ENCODE assay signal across 8 cellular contexts in the genomic region with DNA sequence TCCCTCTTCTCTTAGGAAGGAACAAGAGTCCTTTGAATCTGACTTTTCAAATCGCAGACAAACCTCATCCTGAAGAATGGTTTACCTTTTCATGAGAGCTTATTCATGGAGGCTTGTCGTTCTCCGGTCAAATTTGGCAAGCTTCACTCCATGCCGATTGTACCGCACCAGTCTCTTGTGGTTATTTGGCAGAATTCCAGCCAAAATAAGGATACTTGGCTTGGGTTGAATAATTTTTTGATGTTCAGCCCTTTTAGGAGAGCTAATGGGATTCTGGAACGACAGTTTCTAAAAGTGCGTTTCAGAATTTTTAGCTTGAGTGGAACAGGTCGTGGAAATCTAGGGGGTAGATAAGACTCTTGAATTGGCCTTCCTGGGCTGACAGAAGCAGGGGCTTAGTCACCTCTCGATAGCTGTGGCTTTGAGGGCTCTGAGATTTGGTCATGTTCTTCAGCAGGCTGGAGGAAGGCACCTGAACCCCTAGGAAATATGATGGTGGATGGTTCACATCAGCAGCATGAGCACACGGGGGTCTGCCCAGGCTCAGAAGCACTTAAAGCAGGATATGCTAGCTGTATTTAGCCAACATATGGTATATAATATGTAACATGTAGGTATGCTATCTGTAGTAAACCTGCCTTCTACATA. TPM values are rescaled to one million over a fixed set of nuclear protein-coding genes. Genes with fewer than 3 reads are reported as not detected.
A peak's percentile ranks its signal among the peaks of the same experiment; 100 is the strongest.
DNase-seq lines count a peak whose midpoint lies in the region; ATAC-seq and TF ChIP-seq lines count a peak whose summit lies in the region.

No MANE protein-coding gene starts in this region.

- no peaks in the 10 kb centered on the region for H3K27me3 ChIP-seq in CD4-positive, alpha-beta T cell (ENCODE audit: control insufficient read depth, insufficient read depth, low read length)
- H3K27me3 ChIP-seq in MM.1S (replicated peaks; ENCODE audit: insufficient read depth, low read length) (no peaks in the 10 kb centered on the region), adipocyte (replicated peaks; ENCODE audit: control insufficient read depth, insufficient read depth, low read length) (no peaks in the 10 kb centered on the region)

- peak in 1 of 10 experiments; percentile 3 for DNase-seq in CD4-positive, alpha-beta T cell
- no peak for DNase-seq in MM.1S
- no peak for DNase-seq in adipocyte (ENCODE audit: low read depth)
- no peak for DNase-seq in memory B cell (ENCODE audit: low spot score in 2 of 2)
- no peak for DNase-seq in iPS-NIHi7 (ENCODE audit: extremely low spot score)
- no peak for DNase-seq in GM10266 (ENCODE audit: extremely low spot score)
- no peak for DNase-seq in activated CD4-positive, CD25-positive, alpha-beta regulatory T cell treated with anti-CD3 and anti-CD28 coated beads, Interleukin-2, amount 50 U/mL, for 72 hours

- no peak overlapping the region for H3K27ac ChIP-seq in CD4-positive, alpha-beta T cell (ENCODE audit: low read depth, low read length)
- no peak overlapping the region for H3K27ac ChIP-seq in MM.1S (ENCODE audit: low read length)

- ATAC-seq in CD4-positive, alpha-beta T cell (ENCODE audit: poor library complexity): no peak
- ATAC-seq in memory B cell (ENCODE audit: low read depth) (no peak), GM19455 (IDR thresholded peaks at IDR 0.05; ENCODE audit: unreplicated experiment) (no peak)

- CTCF ChIA-PET in CD4-positive, alpha-beta T cell (lab: Charles Lee): interaction anchor here (1.4 to 3.0 kb wide), 2 partner anchors 78 to 96 kb away, joined by 3 to 8 read pairs; partner anchors contain the start of gene TMEM192

- H3K79me2 ChIP-seq in MM.1S (ENCODE audit: low read length): peaks cover 55% of the 10 kb centered on the region

- no peaks in the 10 kb centered on the region for H3K27me3 Mint-ChIP-seq in CD4-positive, alpha-beta T cell
- no peaks in the 10 kb centered on the region for H3K27me3 Mint-ChIP-seq in memory B cell

- POLR2A ChIA-PET in CD4-positive, alpha-beta T cell (lab: Charles Lee): interaction anchor here (0.7 to 2.4 kb wide), 2 partner anchors 22 to 118 kb away, joined by 3 to 17 read pairs; partner anchors contain the start of gene MSMO1

- H3K9ac ChIP-seq in MM.1S (ENCODE audit: low read length) (no peak overlapping the region), adipocyte (ENCODE audit: low read length) (peak overlapping the region; percentile 84)

- H3K9me3 ChIP-seq in CD4-positive, alpha-beta T cell (ENCODE audit: control insufficient read depth, low read length): no peaks in the 10 kb centered on the region
- H3K9me3 ChIP-seq in MM.1S (replicated peaks; ENCODE audit: insufficient read depth, low read length): no peaks in the 10 kb centered on the region
- H3K9me3 ChIP-seq in adipocyte (ENCODE audit: control insufficient read depth, low read length): no peaks in the 10 kb centered on the region

- peaks cover 5% of the 10 kb centered on the region for H3F3A ChIP-seq in MM.1S (ENCODE audit: insufficient read depth, low read length)

- H4K20me1 ChIP-seq in MM.1S (ENCODE audit: insufficient read depth, low read length): no peaks in the 10 kb centered on the region

- H3K36me3 ChIP-seq in MM.1S (replicated peaks; ENCODE audit: insufficient read depth, low read length): no peaks in the 10 kb centered on the region
- no peaks in the 10 kb centered on the region for H3K36me3 ChIP-seq in adipocyte (ENCODE audit: control insufficient read depth, insufficient read depth, low read length, severe bottlenecking)

- H3K4me1 ChIP-seq in MM.1S (ENCODE audit: low read length): peaks cover 16% of the 10 kb centered on the region
- H3K4me1 ChIP-seq in adipocyte (ENCODE audit: control insufficient read depth, insufficient read depth, low read length): peaks cover 19% of the 10 kb centered on the region

- peaks cover 6% of the 10 kb centered on the region for H3K36me3 Mint-ChIP-seq in CD4-positive, alpha-beta T cell (ENCODE audit: low read depth)
- H3K36me3 Mint-ChIP-seq in memory B cell: no peaks in the 10 kb centered on the region

- no peak overlapping the region for H2AFZ ChIP-seq in MM.1S (ENCODE audit: low read length)

- TF ChIP-seq CTCF in CD4-positive, alpha-beta T cell (IDR thresholded peaks at IDR 0.05): no peak
- no peak for TF ChIP-seq CTCF in MM.1S (IDR thresholded peaks at IDR 0.05; ENCODE audit: low read length)
- TF ChIP-seq CTCF in GM10266 (IDR thresholded peaks at IDR 0.05; ENCODE audit: control insufficient read depth, insufficient read depth, low read depth, missing control alignments): no peak

- H3K9me2 ChIP-seq in MM.1S (replicated peaks; ENCODE audit: insufficient read depth, low read length): no peaks in the 10 kb centered on the region

- intact Hi-C loops in CD4-positive, alpha-beta T cell (cut with DNase I, micrococcal nuclease): loop anchor here (2.0 to 10.0 kb wide), 4 partner anchors 46 to 118 kb away; partner anchors contain the start of gene MSMO1 (in 1 of the 2)

- peaks cover 74% of the 10 kb centered on the region for H3K4me1 Mint-ChIP-seq in CD4-positive, alpha-beta T cell (ENCODE audit: low read depth)
- peaks cover 36% of the 10 kb centered on the region for H3K4me1 Mint-ChIP-seq in memory B cell

- peak overlapping the region; percentile 97 for H3K4me3 Mint-ChIP-seq in CD4-positive, alpha-beta T cell
- peak overlapping the region; percentile 21 for H3K4me3 Mint-ChIP-seq in memory B cell

- H3K4me2 ChIP-seq in MM.1S (ENCODE audit: low read depth, low read length): peak overlapping the region; percentile 84; the same call in 1 of the 2 replicates

- H3K4me3 ChIP-seq in MM.1S (ENCODE audit: low read length) (peak overlapping the region; percentile 86; the same call in 1 of the 2 replicates), adipocyte (ENCODE audit: low read length) (peak overlapping the region; percentile 83)

- peak overlapping the region; percentile 57 for H3K27ac Mint-ChIP-seq in CD4-positive, alpha-beta T cell
- H3K27ac Mint-ChIP-seq in memory B cell: peak overlapping the region; percentile 61

- no peaks in the 10 kb centered on the region for H3K9me3 Mint-ChIP-seq in CD4-positive, alpha-beta T cell
- no peaks in the 10 kb centered on the region for H3K9me3 Mint-ChIP-seq in memory B cell

RNA-seq across cellular contexts. Expression of gene KLHL2, which starts 1.5 kb away (rescaled TPM):
- 10 to 100 TPM; 19.9 to 20.0 TPM for total RNA-seq in CD4-positive, alpha-beta T cell
